In genomic region chr2:231067531-231067930, GRCh38 we compare ENCODE assay signal across 2 cellular contexts.
TF ChIP-seq lines count a peak whose summit lies in the region.

No MANE protein-coding gene starts in this region.

TF ChIP-seq in HEK293, 187 proteins besides CTCF, POLR2A, EP300 and RAD21:
- peak; percentile 72 for TF ChIP-seq KLF1 (tag by site-specific recombination; IDR thresholded peaks at IDR 0.05)

TF ChIP-seq in HepG2, 621 proteins besides CTCF, POLR2A, EP300 and RAD21:
- TF ChIP-seq FOXO4 (CRISPR knock-in tag; conservative IDR thresholded peaks at IDR 0.05), result 0 out of 2 replicates have a peak, but pooled peaks have one; percentile 38
- 0 out of 2 replicates have a peak, but pooled peaks have one; percentile 32 for TF ChIP-seq ZNF337 (CRISPR knock-in tag; IDR thresholded peaks at IDR 0.05; ENCODE audit: borderline replicate concordance, low read depth)
